21 cellular contexts compared by ENCODE assay signal in the genomic region with DNA sequence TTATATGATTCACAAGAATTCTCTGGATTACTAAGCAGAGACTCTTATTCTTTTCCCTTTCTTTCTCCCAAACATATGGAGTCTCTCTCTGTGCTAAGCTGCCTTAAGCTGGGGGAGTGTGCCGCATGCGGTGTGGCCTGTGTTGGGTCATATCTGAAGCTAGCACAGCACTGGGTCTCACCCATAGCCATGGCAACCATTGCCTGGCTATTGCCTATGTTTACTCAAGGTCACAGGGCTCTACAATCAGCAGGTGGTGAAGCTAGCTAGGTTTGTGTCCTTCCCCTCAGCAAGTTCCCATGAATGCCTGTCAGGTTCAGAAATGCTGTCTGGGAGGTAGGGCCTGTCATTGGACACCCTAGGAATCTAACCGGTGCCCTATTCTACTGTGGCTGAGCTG.
"Had no signal": no experiment of that assay in that cellular context is flagged by ENCODE, and none has a peak within 500 bp of the region (broad histone marks: within the 10 kb centered on the region; RNA-seq: fewer than 3 reads in every experiment).

No MANE protein-coding gene starts in this region.

- DNase-seq: IMR-90, Karpas-422, KG1, MG63, NCI-H1092 treated with DMSO at 0.1 percent for 48 hours, NCI-H1436, NCI-H1694 treated with DMSO at 0.1 percent for 48 hours, NCI-H1930, NCI-H2081, NCI-H2227 treated with DMSO at 0.1 percent for 48 hours, NCI-H524, NCI-H526 treated with DMSO at 0.1 percent for 48 hours, PC-3, SHP77 treated with DMSO at 0.1 percent for 48 hours, SJCRH30, T-helper 1 cell, T-helper 17 cell had no signal

- H3K36me3 ChIP-seq: MG63, SJCRH30 had no signal

- H3K4me3 Mint-ChIP-seq: T-helper 17 cell had no signal

- H3K27me3 ChIP-seq: MG63, SJCRH30 had no signal

- H3K4me1 Mint-ChIP-seq: T-helper 17 cell had no signal

- H3K9me3 ChIP-seq: MG63, SJCRH30 had no signal

- ATAC-seq: HepG2, Panc1, PC-3, Right ventricle myocardium inferior, SK-N-SH treated with all-trans-retinoic acid at 6 μM for 48 hours, T-helper 17 cell had no signal

- H3K4me3 ChIP-seq: MG63, SJCRH30 had no signal

- H3K27ac Mint-ChIP-seq: T-helper 17 cell had no signal

- H3K27ac ChIP-seq: SJCRH30 had no signal
